In the genomic region with DNA sequence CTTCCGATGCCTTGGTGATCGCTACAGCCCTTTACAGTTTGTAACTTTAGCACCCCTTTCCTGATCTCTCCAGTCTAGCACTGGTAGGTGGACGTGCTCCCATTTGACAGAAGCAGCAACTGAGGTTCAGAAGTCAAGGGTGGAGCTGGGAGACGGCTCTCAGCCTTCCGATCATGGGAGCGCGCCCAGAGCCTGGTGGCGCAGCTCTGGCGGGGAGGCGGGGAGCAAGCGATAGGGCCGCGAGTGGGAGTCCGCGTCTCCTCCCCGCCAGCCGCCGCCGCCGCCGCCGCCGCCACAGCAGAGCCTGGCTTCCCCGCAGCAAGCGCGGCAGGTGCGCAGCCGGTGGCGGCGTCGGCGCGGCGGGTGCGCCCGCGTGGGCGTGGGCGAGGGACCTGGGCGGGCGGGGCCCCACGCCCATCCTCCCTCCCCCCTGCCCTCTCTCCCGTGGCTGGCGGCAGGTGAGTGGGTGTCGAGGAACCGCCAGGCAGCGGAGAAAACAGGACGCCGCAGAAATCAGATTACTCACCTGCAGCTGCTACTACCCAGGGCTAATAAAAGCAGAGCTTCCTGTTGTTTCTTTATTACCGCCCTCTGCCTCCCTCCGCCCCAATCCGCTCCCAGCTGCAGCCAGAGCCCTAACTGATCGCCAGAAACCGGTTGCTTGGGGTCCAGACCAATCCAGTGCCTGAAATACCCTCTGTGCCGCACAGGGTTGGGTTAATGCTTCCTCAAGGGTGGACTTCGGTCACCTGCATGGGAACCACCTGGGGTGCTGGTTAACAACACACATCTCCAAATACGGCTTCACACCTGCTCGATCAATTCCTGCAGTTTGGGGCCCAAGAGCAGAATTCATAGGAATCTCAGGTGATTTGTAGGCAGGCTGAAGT, we compare ENCODE assay signal across 8 cellular contexts.
DNase-seq lines count a peak whose midpoint lies in the region; ATAC-seq lines count a peak whose summit lies in the region.

No MANE protein-coding gene starts in this region.

- H3K9me3 ChIP-seq in CD4-positive, CD25-positive, alpha-beta regulatory T cell (ENCODE audit: control insufficient read depth in 2 of 2, low read length in 2 of 2): no peaks in the 10 kb centered on the region

- H3K36me3 ChIP-seq in CD4-positive, CD25-positive, alpha-beta regulatory T cell (ENCODE audit: control insufficient read depth, insufficient read depth, low read length): no peaks in the 10 kb centered on the region

- H3K9me3 Mint-ChIP-seq in CD4-positive, CD25-positive, alpha-beta regulatory T cell: peaks cover 0 to 1% (median 0%) of the 10 kb centered on the region in 7 donors
- peaks cover 0 to 4% (median 0%) of the 10 kb centered on the region in 9 donors for H3K9me3 Mint-ChIP-seq in naive thymus-derived CD8-positive, alpha-beta T cell
- peaks cover 2% of the 10 kb centered on the region for H3K9me3 Mint-ChIP-seq in stimulated activated naive CD8-positive, alpha-beta T cell treated with anti-CD3 and anti-CD28 coated beads, Interleukin-15, Interleukin-2, amounts not matched to agents 100 ng/mL and 50 ng/mL, for 24 hours

- H3K4me1 Mint-ChIP-seq in CD4-positive, CD25-positive, alpha-beta regulatory T cell: peaks cover 23 to 94% (median 71%) of the 10 kb centered on the region in 4 donors
- peaks cover 58 to 92% (median 91%) of the 10 kb centered on the region in 4 donors for H3K4me1 Mint-ChIP-seq in naive thymus-derived CD8-positive, alpha-beta T cell
- H3K4me1 Mint-ChIP-seq in stimulated activated naive CD8-positive, alpha-beta T cell treated with anti-CD3 and anti-CD28 coated beads, Interleukin-15, Interleukin-2, amounts not matched to agents 100 ng/mL and 50 ng/mL, for 24 hours (ENCODE audit: low read depth): peaks cover 92% of the 10 kb centered on the region

- peak overlapping the region; percentile 94 for H3K27ac ChIP-seq in CD4-positive, CD25-positive, alpha-beta regulatory T cell (ENCODE audit: insufficient read depth, low read length, poor library complexity, severe bottlenecking)

- H3K36me3 Mint-ChIP-seq in CD4-positive, CD25-positive, alpha-beta regulatory T cell: peaks cover 8% of the 10 kb centered on the region
- peaks cover 0 to 4% (median 0%) of the 10 kb centered on the region in 3 donors for H3K36me3 Mint-ChIP-seq in naive thymus-derived CD8-positive, alpha-beta T cell
- H3K36me3 Mint-ChIP-seq in stimulated activated naive CD8-positive, alpha-beta T cell treated with anti-CD3 and anti-CD28 coated beads, Interleukin-15, Interleukin-2, amounts not matched to agents 100 ng/mL and 50 ng/mL, for 24 hours (ENCODE audit: low read depth): no peaks in the 10 kb centered on the region

- peak overlapping the region; percentile 97 to 100 (median 98) for H3K27ac Mint-ChIP-seq in CD4-positive, CD25-positive, alpha-beta regulatory T cell
- peak overlapping the region; percentile 94 to 100 (median 96) for H3K27ac Mint-ChIP-seq in naive thymus-derived CD8-positive, alpha-beta T cell
- H3K27ac Mint-ChIP-seq in stimulated activated naive CD8-positive, alpha-beta T cell treated with anti-CD3 and anti-CD28 coated beads, Interleukin-15, Interleukin-2, amounts not matched to agents 100 ng/mL and 50 ng/mL, for 24 hours: peak overlapping the region; percentile 82

- peak; percentile 95 to 96 for ATAC-seq in CD4-positive, CD25-positive, alpha-beta regulatory T cell (ENCODE audit: low read depth in 2 of 2)
- ATAC-seq in GM21529 (IDR thresholded peaks at IDR 0.05; ENCODE audit: unreplicated experiment): peak; percentile 71
- ATAC-seq in naive thymus-derived CD8-positive, alpha-beta T cell: peak; percentile 80 to 84

- H3K4me3 ChIP-seq in CD4-positive, CD25-positive, alpha-beta regulatory T cell (ENCODE audit: low read depth, low read length): peak overlapping the region; percentile 87

- peak overlapping the region; percentile 86 to 94 (median 88) for H3K4me3 Mint-ChIP-seq in CD4-positive, CD25-positive, alpha-beta regulatory T cell
- H3K4me3 Mint-ChIP-seq in naive thymus-derived CD8-positive, alpha-beta T cell: peak overlapping the region; percentile 68 to 87 (median 80)
- H3K4me3 Mint-ChIP-seq in stimulated activated naive CD8-positive, alpha-beta T cell treated with anti-CD3 and anti-CD28 coated beads, Interleukin-15, Interleukin-2, amounts not matched to agents 100 ng/mL and 50 ng/mL, for 24 hours: peak overlapping the region; percentile 72

- POLR2A ChIA-PET in naive thymus-derived CD8-positive, alpha-beta T cell (lab: Charles Lee): interaction anchor here (0.6 to 10.3 kb wide), 20 partner anchors 9 to 91 kb away, joined by 3 to 339 read pairs (median 8); a partner anchor contains a TSS

- no peaks in the 10 kb centered on the region for H3K27me3 Mint-ChIP-seq in CD4-positive, CD25-positive, alpha-beta regulatory T cell
- H3K27me3 Mint-ChIP-seq in naive thymus-derived CD8-positive, alpha-beta T cell: peaks cover 0 to 7% (median 0%) of the 10 kb centered on the region in 5 donors
- no peaks in the 10 kb centered on the region for H3K27me3 Mint-ChIP-seq in stimulated activated naive CD8-positive, alpha-beta T cell treated with anti-CD3 and anti-CD28 coated beads, Interleukin-15, Interleukin-2, amounts not matched to agents 100 ng/mL and 50 ng/mL, for 24 hours

- peak; percentile 85 to 97 (median 91) for DNase-seq in CD4-positive, CD25-positive, alpha-beta regulatory T cell
- DNase-seq in NCI-H128 (lab: John Stamatoyannopoulos, UW; ENCODE audit: unreplicated experiment): peak; percentile 68
- DNase-seq in activated CD4-positive, alpha-beta T cell treated with anti-CD3 and anti-CD28 coated beads for 1 hour: peak; percentile 84
- peak; percentile 61 for DNase-seq in dermis blood vessel endothelial cell
- DNase-seq in naive thymus-derived CD8-positive, alpha-beta T cell: peak; percentile 71 to 93 (median 82)
- DNase-seq in D341Med (ENCODE audit: low spot score): no peak

- H3K4me1 ChIP-seq in CD4-positive, CD25-positive, alpha-beta regulatory T cell (ENCODE audit: control insufficient read depth, insufficient read depth, low read length, poor library complexity, severe bottlenecking): peaks cover 87% of the 10 kb centered on the region

- no peaks in the 10 kb centered on the region for H3K27me3 ChIP-seq in CD4-positive, CD25-positive, alpha-beta regulatory T cell (ENCODE audit: control insufficient read depth, insufficient read depth, low read length)
